In the genomic region with DNA sequence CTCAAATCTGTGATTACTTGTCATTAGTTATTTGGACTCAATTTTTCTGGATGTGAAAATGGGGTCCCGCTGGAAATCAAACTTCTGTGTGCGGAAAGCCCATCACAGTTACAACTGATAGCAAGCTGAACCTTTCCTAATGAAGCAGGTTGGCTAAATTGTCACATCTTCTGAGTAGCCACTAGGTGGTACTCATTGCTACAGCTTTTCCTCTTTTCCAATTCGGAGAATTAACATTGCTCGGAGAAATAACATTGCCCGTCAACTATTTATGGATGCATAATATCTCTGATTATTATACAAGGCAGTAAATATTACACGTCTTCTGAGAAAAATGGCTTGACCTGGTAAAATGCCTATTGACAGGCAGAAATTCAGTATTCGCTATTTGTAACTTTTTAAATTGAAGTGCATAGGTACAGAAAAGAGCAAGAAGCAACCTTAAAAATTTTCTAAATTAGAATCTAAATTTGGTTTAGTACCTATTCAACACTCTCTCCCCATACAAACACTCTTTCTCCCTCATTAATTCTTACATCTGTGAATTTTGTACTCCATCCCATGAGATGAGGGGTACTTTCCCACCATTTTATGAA, we compare ENCODE assay signal across 8 cellular contexts. TPM values are rescaled to one million over a fixed set of nuclear protein-coding genes. Genes with fewer than 3 reads are reported as not detected.
A peak's percentile ranks its signal among the peaks of the same experiment; 100 is the strongest.
DNase-seq lines count a peak whose midpoint lies in the region; ATAC-seq and TF ChIP-seq lines count a peak whose summit lies in the region.

No MANE protein-coding gene starts in this region.

- POLR2A ChIA-PET in HEK293 (lab: Yijun Ruan, JAX) = no interaction called here

- TF ChIP-seq CTCF in C4-2B (conservative IDR thresholded peaks at IDR 0.05) (peak; percentile 65), HEK293 (tag by site-specific recombination; IDR thresholded peaks at IDR 0.05) (peak; percentile 28; the same call in 1 of the 2 replicates), fibroblast of villous mesenchyme (IDR thresholded peaks at IDR 0.05; ENCODE audit: insufficient read depth, low read depth, low read length) (peak; percentile 68)

- H3K4me3 ChIP-seq in HEK293 (ENCODE audit: low read depth, low read length) (no peak overlapping the region), fibroblast of villous mesenchyme (ENCODE audit: low read depth, low read length) (no peak overlapping the region)

- DNase-seq in RPMI8226 = peak; percentile 21
- peak; percentile 28 for DNase-seq in fibroblast of villous mesenchyme (ENCODE audit: low read depth)
- peak; percentile 80 for DNase-seq in superior temporal gyrus (ENCODE audit: extremely low spot score)
- no peak for DNase-seq in activated naive CD4-positive, alpha-beta T cell treated with anti-CD3 and anti-CD28 coated beads, Interleukin-2, amount 50 U/mL, for 16 hours
- DNase-seq in ureter (ENCODE audit: low spot score) = no peak

- no peaks in the 10 kb centered on the region for H3K9me3 ChIP-seq in HEK293 (ENCODE audit: control insufficient read depth, insufficient read depth, low read depth, low read length)

- no peaks in the 10 kb centered on the region for H3K4me1 ChIP-seq in HEK293 (ENCODE audit: control insufficient read depth, insufficient read depth, low read length)

- no peak overlapping the region for H3K27ac ChIP-seq in C4-2B
- no peak overlapping the region for H3K27ac ChIP-seq in HEK293 (ENCODE audit: extremely low read depth, low read depth, low read length)

- no peak for ATAC-seq in GM18909 (IDR thresholded peaks at IDR 0.05; ENCODE audit: poor library complexity, unreplicated experiment)

- H3K36me3 ChIP-seq in HEK293 (ENCODE audit: control insufficient read depth in 2 of 2, insufficient read depth in 1 of 2, low read length in 2 of 2) = no peaks in the 10 kb centered on the region

- CTCF ChIA-PET in HEK293 (lab: Yijun Ruan, JAX) = interaction anchor here (0.6 to 3.2 kb wide), 16 partner anchors 8 to 750 kb away, joined by 3 to 23 read pairs (median 4); no protein-coding TSS in a partner anchor

TF ChIP-seq in HEK293, 187 proteins besides CTCF, POLR2A, EP300 and RAD21:
- TF ChIP-seq ZNF624 (tag by site-specific recombination; IDR thresholded peaks at IDR 0.05) = no peak
- TF ChIP-seq, protein P1, sequence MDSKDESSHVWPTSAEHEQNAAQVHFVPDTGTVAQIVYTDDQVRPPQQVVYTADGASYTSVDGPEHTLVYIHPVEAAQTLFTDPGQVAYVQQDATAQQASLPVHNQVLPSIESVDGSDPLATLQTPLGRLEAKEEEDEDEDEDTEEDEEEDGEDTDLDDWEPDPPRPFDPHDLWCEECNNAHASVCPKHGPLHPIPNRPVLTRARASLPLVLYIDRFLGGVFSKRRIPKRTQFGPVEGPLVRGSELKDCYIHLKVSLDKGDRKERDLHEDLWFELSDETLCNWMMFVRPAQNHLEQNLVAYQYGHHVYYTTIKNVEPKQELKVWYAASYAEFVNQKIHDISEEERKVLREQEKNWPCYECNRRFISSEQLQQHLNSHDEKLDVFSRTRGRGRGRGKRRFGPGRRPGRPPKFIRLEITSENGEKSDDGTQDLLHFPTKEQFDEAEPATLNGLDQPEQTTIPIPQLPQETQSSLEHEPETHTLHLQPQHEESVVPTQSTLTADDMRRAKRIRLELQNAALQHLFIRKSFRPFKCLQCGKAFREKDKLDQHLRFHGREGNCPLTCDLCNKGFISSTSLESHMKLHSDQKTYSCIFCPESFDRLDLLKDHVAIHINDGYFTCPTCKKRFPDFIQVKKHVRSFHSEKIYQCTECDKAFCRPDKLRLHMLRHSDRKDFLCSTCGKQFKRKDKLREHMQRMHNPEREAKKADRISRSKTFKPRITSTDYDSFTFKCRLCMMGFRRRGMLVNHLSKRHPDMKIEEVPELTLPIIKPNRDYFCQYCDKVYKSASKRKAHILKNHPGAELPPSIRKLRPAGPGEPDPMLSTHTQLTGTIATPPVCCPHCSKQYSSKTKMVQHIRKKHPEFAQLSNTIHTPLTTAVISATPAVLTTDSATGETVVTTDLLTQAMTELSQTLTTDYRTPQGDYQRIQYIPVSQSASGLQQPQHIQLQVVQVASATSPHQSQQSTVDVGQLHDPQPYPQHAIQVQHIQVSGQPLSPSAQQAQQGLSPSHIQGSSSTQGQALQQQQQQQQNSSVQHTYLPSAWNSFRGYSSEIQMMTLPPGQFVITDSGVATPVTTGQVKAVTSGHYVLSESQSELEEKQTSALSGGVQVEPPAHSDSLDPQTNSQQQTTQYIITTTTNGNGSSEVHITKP (tag by site-specific recombination; IDR thresholded peaks at IDR 0.05) = 0 out of 2 replicates have a peak, but pooled peaks have one; percentile 16
- TF ChIP-seq ZNF660 (tag by site-specific recombination; IDR thresholded peaks at IDR 0.05) = peak; percentile 85
- TF ChIP-seq, protein P2, sequence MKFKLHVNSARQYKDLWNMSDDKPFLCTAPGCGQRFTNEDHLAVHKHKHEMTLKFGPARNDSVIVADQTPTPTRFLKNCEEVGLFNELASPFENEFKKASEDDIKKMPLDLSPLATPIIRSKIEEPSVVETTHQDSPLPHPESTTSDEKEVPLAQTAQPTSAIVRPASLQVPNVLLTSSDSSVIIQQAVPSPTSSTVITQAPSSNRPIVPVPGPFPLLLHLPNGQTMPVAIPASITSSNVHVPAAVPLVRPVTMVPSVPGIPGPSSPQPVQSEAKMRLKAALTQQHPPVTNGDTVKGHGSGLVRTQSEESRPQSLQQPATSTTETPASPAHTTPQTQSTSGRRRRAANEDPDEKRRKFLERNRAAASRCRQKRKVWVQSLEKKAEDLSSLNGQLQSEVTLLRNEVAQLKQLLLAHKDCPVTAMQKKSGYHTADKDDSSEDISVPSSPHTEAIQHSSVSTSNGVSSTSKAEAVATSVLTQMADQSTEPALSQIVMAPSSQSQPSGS (tag by site-specific recombination; IDR thresholded peaks at IDR 0.05; ENCODE audit: low read depth) = no peak
- TF ChIP-seq ZNF23 (tag by site-specific recombination; IDR thresholded peaks at IDR 0.05; ENCODE audit: borderline replicate concordance) = no peak
- peak; percentile 70 for TF ChIP-seq ZNF654 (tag by site-specific recombination; IDR thresholded peaks at IDR 0.05; ENCODE audit: low read depth)
- TF ChIP-seq ZNF10 (tag by site-specific recombination; IDR thresholded peaks at IDR 0.05) = peak; percentile 67; the same call in 1 of the 2 replicates

RNA-seq across cellular contexts. Expression of a gene that starts 17.3 kb away (rescaled TPM):
- total RNA-seq in fibroblast of villous mesenchyme = 35.0 and 40.9 TPM in 2 replicates
- 34.4 TPM for total RNA-seq in ureter

RNA-seq across cellular contexts. Expression of a gene that starts 26.2 kb away (rescaled TPM):
- total RNA-seq in fibroblast of villous mesenchyme (not detected in 2 replicates), ureter (0.16 TPM)

RNA-seq across cellular contexts. Expression of a gene that starts 36.4 kb away (rescaled TPM):
- total RNA-seq in fibroblast of villous mesenchyme = 28.0 and 36.3 TPM in 2 replicates
- 31.2 TPM for total RNA-seq in ureter

RNA-seq across cellular contexts. Expression of a gene that starts 43.2 kb away (rescaled TPM):
- total RNA-seq in fibroblast of villous mesenchyme = 819 and 937 TPM in 2 replicates
- 45.8 TPM for total RNA-seq in ureter

Comparison
In these comparisons a context has a peak if more than half of its experiments do, and no peak if none do; other contexts are left out.
1. DNase-seq: peak in RPMI8226 (single experiment), fibroblast of villous mesenchyme (single experiment) and superior temporal gyrus (single experiment); none in activated naive CD4-positive, alpha-beta T cell treated with anti-CD3 and anti-CD28 coated beads, Interleukin-2, amount 50 U/mL, for 16 hours (single experiment) and ureter (single experiment).
2. Peak in every context shown above with its lines, with median percentiles within 50 percentile points of each other: CTCF ChIP-seq.